In the genomic region with DNA sequence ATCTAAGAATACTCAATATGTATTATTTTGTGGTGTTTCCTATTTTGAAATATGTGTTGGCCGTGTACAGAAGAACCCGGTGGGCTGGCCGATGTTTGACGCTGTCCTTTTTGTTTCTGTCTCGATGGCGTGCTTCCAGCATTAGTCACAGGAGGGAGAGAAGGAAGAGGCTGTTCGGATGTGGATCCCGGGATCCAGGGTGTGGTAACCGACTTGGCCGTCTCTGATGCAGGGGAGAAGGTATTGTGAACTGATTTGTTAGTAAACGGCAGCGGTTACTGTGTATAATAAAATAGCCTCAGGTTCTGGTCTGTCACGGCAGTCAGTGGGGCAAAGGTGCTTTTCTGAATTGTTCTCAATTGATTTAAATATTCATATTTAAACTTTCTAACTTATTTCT, we compare ENCODE assay signal across 11 cellular contexts.
DNase-seq lines count a peak whose midpoint lies in the region; ATAC-seq and TF ChIP-seq lines count a peak whose summit lies in the region.
"Had no signal": no experiment of that assay in that cellular context is flagged by ENCODE, and none has a peak within 500 bp of the region (broad histone marks: within the 10 kb centered on the region; RNA-seq: fewer than 3 reads in every experiment).

No MANE protein-coding gene starts in this region.

- no peaks in the 10 kb centered on the region for H4K20me1 ChIP-seq in MM.1S (ENCODE audit: insufficient read depth, low read length)

- H3F3A ChIP-seq in MM.1S (ENCODE audit: insufficient read depth, low read length) = peaks cover 3% of the 10 kb centered on the region; the same call in 1 of the 2 replicates

- WGBS in trophoblast cell (ENCODE audit: extremely low coverage, insufficient coverage, insufficient read length) = no CpG with 5 or more reads among the region's 13 CpGs
- WGBS in stomach, 5 donors = 45 to 47% (median 45%) methylated on average over 13 of the region's 13 CpGs

- H3K14ac ChIP-seq in trophoblast cell (ENCODE audit: low read length) = no peak overlapping the region

- peak; percentile 73 for ATAC-seq in RWPE2 (ENCODE audit: low read depth)
- ATAC-seq in HG03354 (IDR thresholded peaks at IDR 0.05; ENCODE audit: poor library complexity, severe bottlenecking, unreplicated experiment) = no peak

- TF ChIP-seq CTCF in RWPE2 (IDR thresholded peaks at IDR 0.05; ENCODE audit: poor library complexity, severe bottlenecking) (no peak), fibroblast of pulmonary artery (IDR thresholded peaks at IDR 0.05; ENCODE audit: low read length, missing control alignments) (no peak), stomach (IDR thresholded peaks at IDR 0.05) (no peak), MM.1S (IDR thresholded peaks at IDR 0.05; ENCODE audit: low read length) (no peak)

- no peak overlapping the region for H3K4ac ChIP-seq in trophoblast cell (ENCODE audit: low read depth, low read length)

- no peak overlapping the region for H4K12ac ChIP-seq in trophoblast cell (ENCODE audit: low read depth, low read length)

- H3K9me2 ChIP-seq in MM.1S (replicated peaks; ENCODE audit: insufficient read depth, low read length) = no peaks in the 10 kb centered on the region

- no peak overlapping the region for H2BK5ac ChIP-seq in trophoblast cell (ENCODE audit: low read depth, low read length, poor library complexity)

- H3K36me3 ChIP-seq in RWPE2 (ENCODE audit: low read depth) (peaks cover 89% of the 10 kb centered on the region), trophoblast cell (ENCODE audit: control insufficient read depth in 1 of 2, insufficient read depth in 2 of 2, low read length in 2 of 2) (no peaks in the 10 kb centered on the region), stomach (peaks cover 3 to 54% (median 36%) of the 10 kb centered on the region in 4 donors), MM.1S (replicated peaks; ENCODE audit: insufficient read depth, low read length) (no peaks in the 10 kb centered on the region)

- no peak for TF ChIP-seq EP300 in stomach (IDR thresholded peaks at IDR 0.05)

- H4K8ac ChIP-seq in trophoblast cell (ENCODE audit: low read depth, low read length) = no peak overlapping the region

- H3K23ac ChIP-seq in trophoblast cell (ENCODE audit: low read length) = no peak overlapping the region

- H2AFZ ChIP-seq in trophoblast cell (ENCODE audit: insufficient read depth, low read length, poor library complexity) (no peak overlapping the region), MM.1S (ENCODE audit: low read length) (no peak overlapping the region)

- H3K4me1 ChIP-seq in RWPE2 (ENCODE audit: insufficient read depth, poor library complexity, severe bottlenecking) (no peaks in the 10 kb centered on the region), trophoblast cell (ENCODE audit: control insufficient read depth in 1 of 2, insufficient read depth in 2 of 2, low read length in 2 of 2) (peaks cover 3 to 4% of the 10 kb centered on the region in 2 experiments), stomach (peaks cover 0 to 16% (median 9%) of the 10 kb centered on the region in 4 donors), MM.1S (ENCODE audit: low read length) (peaks cover 13% of the 10 kb centered on the region)

- peak overlapping the region; percentile 51 for H2AK5ac ChIP-seq in trophoblast cell (ENCODE audit: low read length)

- H2BK120ac ChIP-seq in trophoblast cell (ENCODE audit: insufficient read depth, low read length, poor library complexity) = peak overlapping the region; percentile 56

- no peak overlapping the region for H4K91ac ChIP-seq in trophoblast cell (ENCODE audit: low read depth, low read length)

- H3K18ac ChIP-seq in trophoblast cell (ENCODE audit: low read length) = no peak overlapping the region

- DNase-seq in ELR (ENCODE audit: low read depth) (peak; percentile 91), RWPE2 (ENCODE audit: low spot score) (peak; percentile 73), fibroblast of pulmonary artery (ENCODE audit: low read depth) (peak; percentile 94), trophoblast cell (peak; percentile 23 to 52), stomach (no peak), MM.1S (no peak), NCI-H1436 treated with DMSO at 0.1 percent for 48 hours (lab: John Stamatoyannopoulos, UW) (no peak)
- DNase-seq: activated CD4-positive, alpha-beta memory T cell treated with anti-CD3 and anti-CD28 coated beads, Interleukin-2, amount 10 ng/mL, durations not matched to agents 7 days and 5 days; activated naive CD8-positive, alpha-beta T cell treated with anti-CD3 and anti-CD28 coated beads for 36 hours; effector CD8-positive, alpha-beta T cell had no signal

- H3K27ac ChIP-seq in RWPE2 (ENCODE audit: poor library complexity, severe bottlenecking) = peak overlapping the region; percentile 38
- no peak overlapping the region for H3K27ac ChIP-seq in trophoblast cell (ENCODE audit: low read depth, low read length)
- H3K27ac ChIP-seq in stomach = peak overlapping the region in 1 of 5 donors; percentile 7
- H3K27ac ChIP-seq in MM.1S (ENCODE audit: low read length) = no peak overlapping the region

- H3K79me2 ChIP-seq in trophoblast cell (ENCODE audit: control insufficient read depth, insufficient read depth, low read length, poor library complexity) (no peaks in the 10 kb centered on the region), MM.1S (ENCODE audit: low read length) (no peaks in the 10 kb centered on the region)

- H3K9me3 ChIP-seq in RWPE2 (ENCODE audit: severe bottlenecking) (no peaks in the 10 kb centered on the region), trophoblast cell (ENCODE audit: insufficient read depth, low read depth, low read length) (no peaks in the 10 kb centered on the region), stomach (no peaks in the 10 kb centered on the region), MM.1S (replicated peaks; ENCODE audit: insufficient read depth, low read length) (no peaks in the 10 kb centered on the region)

- H3K27me3 ChIP-seq in RWPE2 (ENCODE audit: insufficient read depth, poor library complexity, severe bottlenecking) (no peaks in the 10 kb centered on the region), trophoblast cell (ENCODE audit: insufficient read depth, low read length) (no peaks in the 10 kb centered on the region), stomach (no peaks in the 10 kb centered on the region), MM.1S (replicated peaks; ENCODE audit: insufficient read depth, low read length) (no peaks in the 10 kb centered on the region)

- no peak overlapping the region for H3K9ac ChIP-seq in trophoblast cell (ENCODE audit: low read length)
- H3K9ac ChIP-seq in MM.1S (ENCODE audit: low read length) = no peak overlapping the region

- H2BK12ac ChIP-seq in trophoblast cell (ENCODE audit: low read length) = peak overlapping the region; percentile 74

- no peak overlapping the region for H3K4me2 ChIP-seq in trophoblast cell (ENCODE audit: low read length)
- no peak overlapping the region for H3K4me2 ChIP-seq in MM.1S (ENCODE audit: low read depth, low read length)

- H3K79me1 ChIP-seq in trophoblast cell (ENCODE audit: low read length) = peaks cover 7% of the 10 kb centered on the region

- intact Hi-C loops in stomach (cut with DNase I; ENCODE audit: low total_unique reads) = loop anchor here (5.0 kb wide), 1 partner anchor 746 kb away; no protein-coding TSS in a partner anchor

- no peak overlapping the region for H3K4me3 ChIP-seq in RWPE2 (ENCODE audit: severe bottlenecking)
- no peak overlapping the region for H3K4me3 ChIP-seq in fibroblast of pulmonary artery (replicated peaks; ENCODE audit: low read depth, low read length)
- no peak overlapping the region for H3K4me3 ChIP-seq in trophoblast cell (ENCODE audit: low read depth, low read length)
- H3K4me3 ChIP-seq in stomach = no peak overlapping the region
- no peak overlapping the region for H3K4me3 ChIP-seq in MM.1S (ENCODE audit: low read length)

- no peak for TF ChIP-seq POLR2A in stomach (IDR thresholded peaks at IDR 0.05)

Comparison
In these comparisons a context has a peak if more than half of its experiments do, and no peak if none do; other contexts are left out.
1. DNase-seq: peak in ELR (single experiment), RWPE2 (single experiment), fibroblast of pulmonary artery (single experiment) and trophoblast cell (2 of 2); none in stomach (single experiment), MM.1S (single experiment) and NCI-H1436 treated with DMSO at 0.1 percent for 48 hours (single experiment).